Comparison of ENCODE assay signal across 1 cellular context in the genomic region with DNA sequence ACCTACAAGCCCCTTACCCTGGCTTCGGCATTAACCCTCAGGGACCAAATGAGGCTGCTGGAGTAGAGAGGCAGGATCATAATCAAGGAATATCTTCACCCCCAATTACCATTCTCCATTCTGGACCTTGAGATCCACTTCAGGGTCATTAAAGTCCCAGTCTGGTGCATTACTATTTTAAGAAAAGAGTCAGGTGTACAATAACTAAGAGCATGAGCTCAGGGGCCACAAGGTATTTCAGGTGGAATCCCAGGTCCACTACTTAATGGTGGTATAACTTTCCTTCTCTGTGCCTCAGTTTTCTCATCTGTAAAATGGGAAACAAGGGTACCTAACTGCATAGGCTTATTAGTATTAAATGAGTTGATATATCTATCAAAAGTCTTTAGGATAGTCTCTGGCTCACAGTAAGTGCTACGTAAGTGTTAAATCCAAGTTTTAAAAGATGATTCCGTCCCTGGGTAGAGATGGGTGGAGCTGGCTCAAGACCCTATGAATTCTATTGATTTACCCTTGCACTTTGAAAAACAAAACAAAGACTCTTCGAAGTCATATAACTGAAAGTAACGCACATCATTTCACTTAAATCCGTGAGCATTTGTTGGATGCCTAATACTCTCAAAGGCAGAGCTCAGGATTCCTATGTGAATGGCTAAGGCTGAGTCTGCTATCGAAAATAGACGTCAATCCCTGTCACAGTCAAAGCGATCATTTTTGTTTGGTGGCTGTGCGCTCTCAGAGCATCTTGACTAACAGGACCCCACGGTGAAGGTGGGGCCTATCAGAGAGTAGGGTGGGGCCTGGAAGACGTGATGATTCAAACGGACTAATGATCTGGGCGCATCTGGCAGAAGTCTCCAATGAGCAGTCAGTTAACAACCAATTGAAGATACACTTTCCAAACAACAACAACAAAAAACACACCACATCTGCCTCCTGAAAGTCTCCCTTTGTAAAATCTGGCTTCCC.
TF ChIP-seq lines count a peak whose summit lies in the region.

No MANE protein-coding gene starts in this region.

TF ChIP-seq in HepG2, 621 proteins besides CTCF, POLR2A, EP300 and RAD21 (continued from another document and continues in another):
- TF ChIP-seq MBD4 (IDR thresholded peaks at IDR 0.05; ENCODE audit: borderline replicate concordance, low read length) (0 out of 2 replicates have a peak, but pooled peaks have one; percentile 58), PAWR (CRISPR knock-in tag; IDR thresholded peaks at IDR 0.05; ENCODE audit: borderline replicate concordance) (no peak), CREB1 (IDR thresholded peaks at IDR 0.05) (no peak), CREB1 (CRISPR knock-in tag; IDR thresholded peaks at IDR 0.05) (no peak), ZNF24 (IDR thresholded peaks at IDR 0.05) (0 out of 2 replicates have a peak, but pooled peaks have one; percentile 2), ZFP36L2 (CRISPR knock-in tag; IDR thresholded peaks at IDR 0.05) (no peak), MAFF (IDR thresholded peaks at IDR 0.05; ENCODE audit: low read depth, low read length) (no peak), DPF2 (CRISPR knock-in tag; IDR thresholded peaks at IDR 0.05; ENCODE audit: borderline replicate concordance, low read depth) (no peak), POLR2AphosphoS5 (IDR thresholded peaks at IDR 0.05; ENCODE audit: low read depth, low read length) (no peak), KDM2A (CRISPR knock-in tag; IDR thresholded peaks at IDR 0.05; ENCODE audit: borderline replicate concordance, low read depth) (no peak), KDM5B (CRISPR knock-in tag; IDR thresholded peaks at IDR 0.05; ENCODE audit: borderline replicate concordance) (no peak), MIER3 (CRISPR knock-in tag; IDR thresholded peaks at IDR 0.05; ENCODE audit: borderline replicate concordance) (0 out of 2 replicates have a peak, but pooled peaks have one; percentile 1), SIX1 (CRISPR knock-in tag; IDR thresholded peaks at IDR 0.05; ENCODE audit: borderline replicate concordance) (0 out of 2 replicates have a peak, but pooled peaks have one; percentile 10), FIP1L1 (IDR thresholded peaks at IDR 0.05; ENCODE audit: borderline replicate concordance, insufficient read depth, low read depth, low read length) (no peak), ZNF552 (CRISPR knock-in tag; IDR thresholded peaks at IDR 0.05; ENCODE audit: borderline replicate concordance) (no peak), REXO4 (CRISPR knock-in tag; IDR thresholded peaks at IDR 0.05; ENCODE audit: borderline replicate concordance) (no peak), TOPORS (CRISPR knock-in tag; IDR thresholded peaks at IDR 0.05) (no peak), ZNF670 (CRISPR knock-in tag; IDR thresholded peaks at IDR 0.05; ENCODE audit: borderline replicate concordance) (no peak), TOE1 (CRISPR knock-in tag; IDR thresholded peaks at IDR 0.05) (no peak), GATAD2A (CRISPR knock-in tag; IDR thresholded peaks at IDR 0.05) (peak; percentile 7; the same call in 1 of the 2 replicates), ZNF333 (CRISPR knock-in tag; IDR thresholded peaks at IDR 0.05; ENCODE audit: borderline replicate concordance) (no peak), ZNF556 (CRISPR knock-in tag; IDR thresholded peaks at IDR 0.05; ENCODE audit: borderline replicate concordance) (no peak), NAIF1 (CRISPR knock-in tag; IDR thresholded peaks at IDR 0.05; ENCODE audit: borderline replicate concordance) (no peak), ZNF766 (CRISPR knock-in tag; IDR thresholded peaks at IDR 0.05; ENCODE audit: borderline replicate concordance) (no peak), RARA (CRISPR knock-in tag; IDR thresholded peaks at IDR 0.05) (no peak)
- TF ChIP-seq, protein P1, sequence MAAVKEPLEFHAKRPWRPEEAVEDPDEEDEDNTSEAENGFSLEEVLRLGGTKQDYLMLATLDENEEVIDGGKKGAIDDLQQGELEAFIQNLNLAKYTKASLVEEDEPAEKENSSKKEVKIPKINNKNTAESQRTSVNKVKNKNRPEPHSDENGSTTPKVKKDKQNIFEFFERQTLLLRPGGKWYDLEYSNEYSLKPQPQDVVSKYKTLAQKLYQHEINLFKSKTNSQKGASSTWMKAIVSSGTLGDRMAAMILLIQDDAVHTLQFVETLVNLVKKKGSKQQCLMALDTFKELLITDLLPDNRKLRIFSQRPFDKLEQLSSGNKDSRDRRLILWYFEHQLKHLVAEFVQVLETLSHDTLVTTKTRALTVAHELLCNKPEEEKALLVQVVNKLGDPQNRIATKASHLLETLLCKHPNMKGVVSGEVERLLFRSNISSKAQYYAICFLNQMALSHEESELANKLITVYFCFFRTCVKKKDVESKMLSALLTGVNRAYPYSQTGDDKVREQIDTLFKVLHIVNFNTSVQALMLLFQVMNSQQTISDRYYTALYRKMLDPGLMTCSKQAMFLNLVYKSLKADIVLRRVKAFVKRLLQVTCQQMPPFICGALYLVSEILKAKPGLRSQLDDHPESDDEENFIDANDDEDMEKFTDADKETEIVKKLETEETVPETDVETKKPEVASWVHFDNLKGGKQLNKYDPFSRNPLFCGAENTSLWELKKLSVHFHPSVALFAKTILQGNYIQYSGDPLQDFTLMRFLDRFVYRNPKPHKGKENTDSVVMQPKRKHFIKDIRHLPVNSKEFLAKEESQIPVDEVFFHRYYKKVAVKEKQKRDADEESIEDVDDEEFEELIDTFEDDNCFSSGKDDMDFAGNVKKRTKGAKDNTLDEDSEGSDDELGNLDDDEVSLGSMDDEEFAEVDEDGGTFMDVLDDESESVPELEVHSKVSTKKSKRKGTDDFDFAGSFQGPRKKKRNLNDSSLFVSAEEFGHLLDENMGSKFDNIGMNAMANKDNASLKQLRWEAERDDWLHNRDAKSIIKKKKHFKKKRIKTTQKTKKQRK (IDR thresholded peaks at IDR 0.05; ENCODE audit: low read length): no peak
- TF ChIP-seq, protein P2, sequence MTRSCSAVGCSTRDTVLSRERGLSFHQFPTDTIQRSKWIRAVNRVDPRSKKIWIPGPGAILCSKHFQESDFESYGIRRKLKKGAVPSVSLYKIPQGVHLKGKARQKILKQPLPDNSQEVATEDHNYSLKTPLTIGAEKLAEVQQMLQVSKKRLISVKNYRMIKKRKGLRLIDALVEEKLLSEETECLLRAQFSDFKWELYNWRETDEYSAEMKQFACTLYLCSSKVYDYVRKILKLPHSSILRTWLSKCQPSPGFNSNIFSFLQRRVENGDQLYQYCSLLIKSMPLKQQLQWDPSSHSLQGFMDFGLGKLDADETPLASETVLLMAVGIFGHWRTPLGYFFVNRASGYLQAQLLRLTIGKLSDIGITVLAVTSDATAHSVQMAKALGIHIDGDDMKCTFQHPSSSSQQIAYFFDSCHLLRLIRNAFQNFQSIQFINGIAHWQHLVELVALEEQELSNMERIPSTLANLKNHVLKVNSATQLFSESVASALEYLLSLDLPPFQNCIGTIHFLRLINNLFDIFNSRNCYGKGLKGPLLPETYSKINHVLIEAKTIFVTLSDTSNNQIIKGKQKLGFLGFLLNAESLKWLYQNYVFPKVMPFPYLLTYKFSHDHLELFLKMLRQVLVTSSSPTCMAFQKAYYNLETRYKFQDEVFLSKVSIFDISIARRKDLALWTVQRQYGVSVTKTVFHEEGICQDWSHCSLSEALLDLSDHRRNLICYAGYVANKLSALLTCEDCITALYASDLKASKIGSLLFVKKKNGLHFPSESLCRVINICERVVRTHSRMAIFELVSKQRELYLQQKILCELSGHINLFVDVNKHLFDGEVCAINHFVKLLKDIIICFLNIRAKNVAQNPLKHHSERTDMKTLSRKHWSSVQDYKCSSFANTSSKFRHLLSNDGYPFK (CRISPR knock-in tag; IDR thresholded peaks at IDR 0.05; ENCODE audit: borderline replicate concordance): no peak
- TF ChIP-seq, protein P3, sequence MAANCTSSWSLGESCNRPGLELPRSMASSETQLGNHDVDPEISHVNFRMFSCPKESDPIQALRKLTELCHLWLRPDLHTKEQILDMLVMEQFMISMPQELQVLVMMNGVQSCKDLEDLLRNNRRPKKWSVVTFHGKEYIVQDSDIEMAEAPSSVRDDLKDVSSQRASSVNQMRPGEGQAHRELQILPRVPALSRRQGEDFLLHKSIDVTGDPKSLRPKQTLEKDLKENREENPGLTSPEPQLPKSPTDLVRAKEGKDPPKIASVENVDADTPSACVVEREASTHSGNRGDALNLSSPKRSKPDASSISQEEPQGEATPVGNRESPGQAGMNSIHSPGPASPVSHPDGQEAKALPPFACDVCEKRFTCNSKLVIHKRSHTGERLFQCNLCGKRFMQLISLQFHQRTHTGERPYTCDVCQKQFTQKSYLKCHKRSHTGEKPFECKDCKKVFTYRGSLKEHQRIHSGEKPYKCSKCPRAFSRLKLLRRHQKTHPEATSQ (CRISPR knock-in tag; IDR thresholded peaks at IDR 0.05; ENCODE audit: borderline replicate concordance): peak; percentile 31; the same call in 1 of the 2 replicates
- TF ChIP-seq, protein P4, sequence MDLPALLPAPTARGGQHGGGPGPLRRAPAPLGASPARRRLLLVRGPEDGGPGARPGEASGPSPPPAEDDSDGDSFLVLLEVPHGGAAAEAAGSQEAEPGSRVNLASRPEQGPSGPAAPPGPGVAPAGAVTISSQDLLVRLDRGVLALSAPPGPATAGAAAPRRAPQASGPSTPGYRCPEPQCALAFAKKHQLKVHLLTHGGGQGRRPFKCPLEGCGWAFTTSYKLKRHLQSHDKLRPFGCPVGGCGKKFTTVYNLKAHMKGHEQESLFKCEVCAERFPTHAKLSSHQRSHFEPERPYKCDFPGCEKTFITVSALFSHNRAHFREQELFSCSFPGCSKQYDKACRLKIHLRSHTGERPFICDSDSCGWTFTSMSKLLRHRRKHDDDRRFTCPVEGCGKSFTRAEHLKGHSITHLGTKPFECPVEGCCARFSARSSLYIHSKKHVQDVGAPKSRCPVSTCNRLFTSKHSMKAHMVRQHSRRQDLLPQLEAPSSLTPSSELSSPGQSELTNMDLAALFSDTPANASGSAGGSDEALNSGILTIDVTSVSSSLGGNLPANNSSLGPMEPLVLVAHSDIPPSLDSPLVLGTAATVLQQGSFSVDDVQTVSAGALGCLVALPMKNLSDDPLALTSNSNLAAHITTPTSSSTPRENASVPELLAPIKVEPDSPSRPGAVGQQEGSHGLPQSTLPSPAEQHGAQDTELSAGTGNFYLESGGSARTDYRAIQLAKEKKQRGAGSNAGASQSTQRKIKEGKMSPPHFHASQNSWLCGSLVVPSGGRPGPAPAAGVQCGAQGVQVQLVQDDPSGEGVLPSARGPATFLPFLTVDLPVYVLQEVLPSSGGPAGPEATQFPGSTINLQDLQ (CRISPR knock-in tag; IDR thresholded peaks at IDR 0.05): no peak
- TF ChIP-seq, protein P5, sequence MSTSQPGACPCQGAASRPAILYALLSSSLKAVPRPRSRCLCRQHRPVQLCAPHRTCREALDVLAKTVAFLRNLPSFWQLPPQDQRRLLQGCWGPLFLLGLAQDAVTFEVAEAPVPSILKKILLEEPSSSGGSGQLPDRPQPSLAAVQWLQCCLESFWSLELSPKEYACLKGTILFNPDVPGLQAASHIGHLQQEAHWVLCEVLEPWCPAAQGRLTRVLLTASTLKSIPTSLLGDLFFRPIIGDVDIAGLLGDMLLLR (CRISPR knock-in tag; IDR thresholded peaks at IDR 0.05): no peak
- TF ChIP-seq, protein P6, sequence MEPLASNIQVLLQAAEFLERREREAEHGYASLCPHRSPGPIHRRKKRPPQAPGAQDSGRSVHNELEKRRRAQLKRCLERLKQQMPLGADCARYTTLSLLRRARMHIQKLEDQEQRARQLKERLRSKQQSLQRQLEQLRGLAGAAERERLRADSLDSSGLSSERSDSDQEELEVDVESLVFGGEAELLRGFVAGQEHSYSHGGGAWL (CRISPR knock-in tag; IDR thresholded peaks at IDR 0.05): no peak
- TF ChIP-seq, protein P7, sequence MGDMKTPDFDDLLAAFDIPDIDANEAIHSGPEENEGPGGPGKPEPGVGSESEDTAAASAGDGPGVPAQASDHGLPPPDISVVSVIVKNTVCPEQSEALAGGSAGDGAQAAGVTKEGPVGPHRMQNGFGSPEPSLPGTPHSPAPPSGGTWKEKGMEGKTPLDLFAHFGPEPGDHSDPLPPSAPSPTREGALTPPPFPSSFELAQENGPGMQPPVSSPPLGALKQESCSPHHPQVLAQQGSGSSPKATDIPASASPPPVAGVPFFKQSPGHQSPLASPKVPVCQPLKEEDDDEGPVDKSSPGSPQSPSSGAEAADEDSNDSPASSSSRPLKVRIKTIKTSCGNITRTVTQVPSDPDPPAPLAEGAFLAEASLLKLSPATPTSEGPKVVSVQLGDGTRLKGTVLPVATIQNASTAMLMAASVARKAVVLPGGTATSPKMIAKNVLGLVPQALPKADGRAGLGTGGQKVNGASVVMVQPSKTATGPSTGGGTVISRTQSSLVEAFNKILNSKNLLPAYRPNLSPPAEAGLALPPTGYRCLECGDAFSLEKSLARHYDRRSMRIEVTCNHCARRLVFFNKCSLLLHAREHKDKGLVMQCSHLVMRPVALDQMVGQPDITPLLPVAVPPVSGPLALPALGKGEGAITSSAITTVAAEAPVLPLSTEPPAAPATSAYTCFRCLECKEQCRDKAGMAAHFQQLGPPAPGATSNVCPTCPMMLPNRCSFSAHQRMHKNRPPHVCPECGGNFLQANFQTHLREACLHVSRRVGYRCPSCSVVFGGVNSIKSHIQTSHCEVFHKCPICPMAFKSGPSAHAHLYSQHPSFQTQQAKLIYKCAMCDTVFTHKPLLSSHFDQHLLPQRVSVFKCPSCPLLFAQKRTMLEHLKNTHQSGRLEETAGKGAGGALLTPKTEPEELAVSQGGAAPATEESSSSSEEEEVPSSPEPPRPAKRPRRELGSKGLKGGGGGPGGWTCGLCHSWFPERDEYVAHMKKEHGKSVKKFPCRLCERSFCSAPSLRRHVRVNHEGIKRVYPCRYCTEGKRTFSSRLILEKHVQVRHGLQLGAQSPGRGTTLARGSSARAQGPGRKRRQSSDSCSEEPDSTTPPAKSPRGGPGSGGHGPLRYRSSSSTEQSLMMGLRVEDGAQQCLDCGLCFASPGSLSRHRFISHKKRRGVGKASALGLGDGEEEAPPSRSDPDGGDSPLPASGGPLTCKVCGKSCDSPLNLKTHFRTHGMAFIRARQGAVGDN (CRISPR knock-in tag; IDR thresholded peaks at IDR 0.05): no peak
- TF ChIP-seq, protein P8, sequence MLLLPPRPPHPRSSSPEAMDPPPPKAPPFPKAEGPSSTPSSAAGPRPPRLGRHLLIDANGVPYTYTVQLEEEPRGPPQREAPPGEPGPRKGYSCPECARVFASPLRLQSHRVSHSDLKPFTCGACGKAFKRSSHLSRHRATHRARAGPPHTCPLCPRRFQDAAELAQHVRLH (CRISPR knock-in tag; IDR thresholded peaks at IDR 0.05; ENCODE audit: borderline replicate concordance, low read depth): 0 out of 2 replicates have a peak, but pooled peaks have one; percentile 1
